Comparison of ENCODE assay signal across 11 cellular contexts in the genomic region with DNA sequence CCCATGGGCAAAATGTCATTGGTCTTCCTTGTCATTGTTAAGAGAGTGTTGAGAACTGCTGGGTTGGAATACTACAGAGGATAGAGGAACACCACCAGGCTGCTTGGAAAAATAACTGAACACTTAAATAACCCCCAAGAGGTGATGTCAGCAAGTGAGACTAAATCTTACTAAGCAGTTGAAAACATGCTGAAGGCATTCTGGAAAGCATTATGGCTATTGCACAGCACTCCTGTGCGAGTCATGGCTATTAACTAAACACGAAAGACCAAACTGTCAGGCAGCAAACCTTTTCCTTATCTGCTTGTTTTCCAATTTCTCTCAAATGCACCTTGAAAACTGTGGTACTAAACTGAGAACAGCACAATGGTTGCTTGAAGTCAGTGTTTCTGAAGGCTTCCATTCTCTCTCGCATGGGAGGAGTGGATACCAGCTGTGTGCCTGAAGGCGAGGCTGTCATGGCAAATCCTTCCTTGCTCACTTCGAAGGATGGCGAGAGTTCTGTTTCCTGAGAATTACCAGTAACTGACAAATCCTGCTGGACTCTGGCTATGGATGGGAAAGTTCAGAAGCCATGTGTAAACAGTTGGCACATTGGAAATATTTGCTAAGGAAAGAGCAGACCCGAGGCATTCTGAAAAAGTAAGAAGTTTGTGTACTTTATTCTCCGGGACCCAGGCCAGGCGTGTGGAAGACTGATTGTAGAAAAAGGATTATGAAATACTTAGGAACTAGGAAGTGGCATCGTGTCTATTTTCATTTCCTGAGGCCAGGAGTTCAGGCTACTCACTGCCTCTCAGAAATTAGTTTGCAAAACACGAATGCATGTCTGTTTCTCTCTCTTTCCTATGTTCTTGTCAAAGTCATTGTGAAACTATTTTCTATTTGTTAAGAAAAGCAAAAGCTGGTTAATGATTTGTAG.
A peak's percentile ranks its signal among the peaks of the same experiment; 100 is the strongest.
DNase-seq lines count a peak whose midpoint lies in the region; ATAC-seq and TF ChIP-seq lines count a peak whose summit lies in the region.
"Had no signal": no experiment of that assay in that cellular context is flagged by ENCODE, and none has a peak within 500 bp of the region (broad histone marks: within the 10 kb centered on the region; RNA-seq: fewer than 3 reads in every experiment).

No MANE protein-coding gene starts in this region.

- TF ChIP-seq POLR2A in heart left ventricle (IDR thresholded peaks at IDR 0.05): no peak
- TF ChIP-seq POLR2A in GM18505 (IDR thresholded peaks at IDR 0.05; ENCODE audit: borderline replicate concordance, extremely low read depth, insufficient read depth, insufficient read length): no peak

- H3K4me1 ChIP-seq in PC-3 (ENCODE audit: insufficient read depth, low read length): peaks cover 25% of the 10 kb centered on the region
- H3K4me1 ChIP-seq in heart left ventricle: peaks cover 0 to 12% (median 0%) of the 10 kb centered on the region in 12 donors
- peaks cover 0 to 8% (median 6%) of the 10 kb centered on the region in 3 donors for H3K4me1 ChIP-seq in skeletal muscle tissue (ENCODE audit: control insufficient read depth in 3 of 3, insufficient read depth in 3 of 3, low read length in 3 of 3)

- peak; percentile 83 for DNase-seq in PC-3
- DNase-seq in heart left ventricle: peak in 4 of 5 donors; percentile 25 to 68 (median 32)
- DNase-seq in activated CD4-positive, alpha-beta memory T cell treated with anti-CD3 and anti-CD28 coated beads, Interleukin-2, amount 10 ng/mL, durations not matched to agents 7 days and 5 days: no peak
- no peak for DNase-seq in germinal center (ENCODE audit: low spot score)
- DNase-seq in NCI-H69 (lab: John Stamatoyannopoulos, UW): no peak
- DNase-seq: activated T-cell treated with anti-CD3 and anti-CD28 coated beads, Interleukin-2, amount 50 U/mL, for 4 hours; NCI-H1436 treated with DMSO at 0.1 percent for 48 hours had no signal

- WGBS in heart left ventricle, 4 donors: 44 to 57% (median 51%) methylated on average over 11 of the region's 11 CpGs

- H3K36me3 ChIP-seq in PC-3 (ENCODE audit: low read depth, low read length): no peaks in the 10 kb centered on the region
- no peaks in the 10 kb centered on the region for H3K36me3 ChIP-seq in heart left ventricle
- no peaks in the 10 kb centered on the region for H3K36me3 ChIP-seq in skeletal muscle tissue (ENCODE audit: control insufficient read depth in 3 of 3, insufficient read depth in 3 of 3, low read length in 3 of 3)

- H3K4me2 ChIP-seq in PC-3 (ENCODE audit: low read length): peak overlapping the region; percentile 83

- no peaks in the 10 kb centered on the region for H3K9me2 ChIP-seq in PC-3 (replicated peaks; ENCODE audit: low read length)

- no peaks in the 10 kb centered on the region for H3K36me3 Mint-ChIP-seq in activated CD4-positive, alpha-beta memory T cell treated with anti-CD3 and anti-CD28 coated beads, Interleukin-2, amount 10 ng/mL, durations not matched to agents 7 days and 5 days (ENCODE audit: low read depth)

- intact Hi-C loops in PC-3 (cut with micrococcal nuclease) (loop anchor here (10.0 kb wide), 1 partner anchor 77 kb away; no protein-coding TSS in a partner anchor), heart left ventricle (cut with DNase I) (loop anchor here in 1 of 10 donors (10.0 kb wide), 1 partner anchor 57 kb away; no protein-coding TSS in a partner anchor)

- H3K9me3 Mint-ChIP-seq in activated CD4-positive, alpha-beta memory T cell treated with anti-CD3 and anti-CD28 coated beads, Interleukin-2, amount 10 ng/mL, durations not matched to agents 7 days and 5 days: no peaks in the 10 kb centered on the region
- H3K9me3 Mint-ChIP-seq: stimulated activated naive CD8-positive, alpha-beta T cell treated with anti-CD3 and anti-CD28 coated beads, Interleukin-15, Interleukin-2, amounts not matched to agents 100 ng/mL and 50 ng/mL, for 24 hours had no signal

- H3K27me3 ChIP-seq in PC-3 (ENCODE audit: low read length) (no peaks in the 10 kb centered on the region), heart left ventricle (no peaks in the 10 kb centered on the region), skeletal muscle tissue (ENCODE audit: control insufficient read depth in 3 of 3, insufficient read depth in 3 of 3, low read length in 3 of 3) (no peaks in the 10 kb centered on the region)

- H3K9ac ChIP-seq in PC-3 (ENCODE audit: low read length): no peak overlapping the region
- H3K9ac ChIP-seq in skeletal muscle tissue (ENCODE audit: low read depth in 1 of 3, low read length in 3 of 3): no peak overlapping the region

- TF ChIP-seq CTCF in PC-3 (conservative IDR thresholded peaks at IDR 0.05; ENCODE audit: low read depth, low read length) (no peak), heart left ventricle (IDR thresholded peaks at IDR 0.05) (no peak)

- BruUV-seq in PC-3 (replicated peaks; lab: Mats Ljungman, UMichigan): no TSS peak

- POLR2A ChIA-PET in PC-3 (lab: Charles Lee; ENCODE audit: unreplicated experiment): no interaction called here
- POLR2A ChIA-PET in activated CD4-positive, alpha-beta memory T cell treated with anti-CD3 and anti-CD28 coated beads, Interleukin-2, amount 10 ng/mL, durations not matched to agents 7 days and 5 days (lab: Charles Lee): no interaction called here

- no peak overlapping the region for H3K4me3 Mint-ChIP-seq in activated CD4-positive, alpha-beta memory T cell treated with anti-CD3 and anti-CD28 coated beads, Interleukin-2, amount 10 ng/mL, durations not matched to agents 7 days and 5 days
- H3K4me3 Mint-ChIP-seq: activated T-cell treated with anti-CD3 and anti-CD28 coated beads, Interleukin-2, amount 50 U/mL, for 4 hours; stimulated activated naive CD8-positive, alpha-beta T cell treated with anti-CD3 and anti-CD28 coated beads, Interleukin-15, Interleukin-2, amounts not matched to agents 100 ng/mL and 50 ng/mL, for 24 hours had no signal

- H3K79me2 ChIP-seq in PC-3 (ENCODE audit: low read length): no peaks in the 10 kb centered on the region

- H3F3A ChIP-seq in PC-3 (ENCODE audit: low read length, unreplicated experiment): no peaks in the 10 kb centered on the region

- H4K20me1 ChIP-seq in PC-3 (ENCODE audit: low read length): no peaks in the 10 kb centered on the region

- peak overlapping the region; percentile 72 for H2AFZ ChIP-seq in PC-3 (ENCODE audit: low read length)

- no peak overlapping the region for H3K27ac Mint-ChIP-seq in activated CD4-positive, alpha-beta memory T cell treated with anti-CD3 and anti-CD28 coated beads, Interleukin-2, amount 10 ng/mL, durations not matched to agents 7 days and 5 days
- H3K27ac Mint-ChIP-seq: stimulated activated naive CD8-positive, alpha-beta T cell treated with anti-CD3 and anti-CD28 coated beads, Interleukin-15, Interleukin-2, amounts not matched to agents 100 ng/mL and 50 ng/mL, for 24 hours had no signal

- no peaks in the 10 kb centered on the region for H3K4me1 Mint-ChIP-seq in activated CD4-positive, alpha-beta memory T cell treated with anti-CD3 and anti-CD28 coated beads, Interleukin-2, amount 10 ng/mL, durations not matched to agents 7 days and 5 days

- H3K27me3 Mint-ChIP-seq in activated CD4-positive, alpha-beta memory T cell treated with anti-CD3 and anti-CD28 coated beads, Interleukin-2, amount 10 ng/mL, durations not matched to agents 7 days and 5 days: no peaks in the 10 kb centered on the region

- peak; percentile 85 for ATAC-seq in GM19463 (IDR thresholded peaks at IDR 0.05; ENCODE audit: unreplicated experiment)
- ATAC-seq in PC-3: peak; percentile 88
- peak; percentile 47 to 92 (median 65) for ATAC-seq in heart left ventricle
- no peak for ATAC-seq in GM18505 (IDR thresholded peaks at IDR 0.05; ENCODE audit: unreplicated experiment)
- ATAC-seq: activated T-cell treated with anti-CD3 and anti-CD28 coated beads, Interleukin-2, amount 50 U/mL, for 4 hours had no signal

- peak overlapping the region; percentile 81 for H3K27ac ChIP-seq in PC-3 (ENCODE audit: low read length)
- H3K27ac ChIP-seq in heart left ventricle: peak overlapping the region in 7 of 12 donors; percentile 3 to 55 (median 44)
- peak overlapping the region; percentile 21 for H3K27ac ChIP-seq in skeletal muscle tissue (ENCODE audit: low read depth, low read length)

- CTCF ChIA-PET in PC-3 (lab: Charles Lee): no interaction called here
- CTCF ChIA-PET in activated CD4-positive, alpha-beta memory T cell treated with anti-CD3 and anti-CD28 coated beads, Interleukin-2, amount 10 ng/mL, durations not matched to agents 7 days and 5 days (lab: Charles Lee): no interaction called here

- H3K9me3 ChIP-seq in PC-3 (ENCODE audit: low read length): no peaks in the 10 kb centered on the region
- H3K9me3 ChIP-seq in heart left ventricle: no peaks in the 10 kb centered on the region
- no peaks in the 10 kb centered on the region for H3K9me3 ChIP-seq in skeletal muscle tissue (ENCODE audit: control insufficient read depth in 3 of 3, low read length in 3 of 3)

- H3K4me3 ChIP-seq in PC-3 (ENCODE audit: low read length) (peak overlapping the region; percentile 52), heart left ventricle (peak overlapping the region in 3 of 12 donors; percentile 7 to 29 (median 7)), skeletal muscle tissue (ENCODE audit: low read length in 3 of 3) (peak overlapping the region in 1 of 3 donors; percentile 9)

Comparison
In these comparisons a context has a peak if more than half of its experiments do, and no peak if none do; other contexts are left out.
1. DNase-seq: peak in PC-3 (single experiment) and heart left ventricle (4 of 5); none in activated CD4-positive, alpha-beta memory T cell treated with anti-CD3 and anti-CD28 coated beads, Interleukin-2, amount 10 ng/mL, durations not matched to agents 7 days and 5 days (single experiment), germinal center (single experiment) and NCI-H69 (single experiment).
2. H3K27ac ChIP-seq: peak in every context shown above with its lines; median percentile 81 in PC-3; 44 in heart left ventricle; 21 in skeletal muscle tissue.